In the genomic region with DNA sequence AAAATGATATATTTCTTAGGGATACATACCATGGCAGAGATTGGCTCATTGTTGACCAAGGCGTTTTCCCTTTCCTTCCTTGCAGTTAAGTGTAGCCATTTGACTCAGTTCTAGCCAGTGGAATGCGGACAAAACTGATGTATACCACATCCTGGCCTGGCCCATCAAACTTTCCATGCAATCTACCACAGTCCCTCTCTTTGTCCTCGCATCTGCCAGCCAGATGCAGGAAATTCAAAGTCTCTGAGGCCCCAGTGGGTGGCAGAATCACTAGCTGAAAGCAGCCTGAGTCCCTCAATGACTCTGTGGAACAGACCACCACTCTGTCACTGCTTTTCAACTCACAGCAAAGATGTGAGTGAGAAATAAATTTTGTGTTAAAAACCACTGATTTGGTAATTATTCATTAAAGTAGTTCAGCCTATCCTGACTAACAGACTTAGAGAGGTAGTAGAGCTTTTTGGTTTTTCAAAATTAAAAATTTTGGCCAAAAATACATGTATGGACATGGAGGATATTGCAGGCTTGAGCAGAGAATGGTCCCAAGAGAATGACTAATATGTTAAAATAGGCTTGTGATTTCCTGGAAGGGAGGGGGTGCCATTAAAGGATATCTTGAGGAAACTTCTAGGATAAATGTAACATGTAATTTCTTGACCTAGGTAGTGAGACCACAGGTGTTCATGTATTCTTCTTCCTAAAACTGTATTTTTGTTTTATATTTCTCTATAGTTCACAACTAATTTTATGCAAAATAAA, we compare ENCODE assay signal across 9 cellular contexts. TPM values are rescaled to one million over a fixed set of nuclear protein-coding genes. Genes with fewer than 3 reads are reported as not detected.
DNase-seq lines count a peak whose midpoint lies in the region; ATAC-seq, FAIRE-seq and TF ChIP-seq lines count a peak whose summit lies in the region.
"Had no signal": no experiment of that assay in that cellular context is flagged by ENCODE, and none has a peak within 500 bp of the region (broad histone marks: within the 10 kb centered on the region; RNA-seq: fewer than 3 reads in every experiment).

No MANE protein-coding gene starts in this region.

- DNase-seq in activated T-cell treated with anti-CD3 and anti-CD28 coated beads, Interleukin-2, amount 50 U/mL, for 72 hours, result peak; percentile 47 to 61
- DNase-seq in naive B cell (no peak), small intestine (no peak), NCI-H2081 (lab: John Stamatoyannopoulos, UW) (no peak), stomach (no peak)

- no peak for TF ChIP-seq POLR2A in stomach (IDR thresholded peaks at IDR 0.05)

- H3K4me1 Mint-ChIP-seq in activated T-cell treated with anti-CD3 and anti-CD28 coated beads, Interleukin-2, amount 50 U/mL, for 72 hours (ENCODE audit: low read depth), result peaks cover 41% of the 10 kb centered on the region
- peaks cover 5 to 27% (median 21%) of the 10 kb centered on the region in 3 donors for H3K4me1 Mint-ChIP-seq in naive B cell

- H3K4me3 ChIP-seq in small intestine (ENCODE audit: low read depth in 1 of 2, low read length in 2 of 2), result no peak overlapping the region
- H3K4me3 ChIP-seq in stomach, result no peak overlapping the region
- H3K4me3 ChIP-seq: thoracic aorta had no signal

- H3K36me3 Mint-ChIP-seq in activated T-cell treated with anti-CD3 and anti-CD28 coated beads, Interleukin-2, amount 50 U/mL, for 72 hours (ENCODE audit: insufficient read depth in 2 of 2), result peaks cover 0 to 6% of the 10 kb centered on the region in 2 donors
- peaks cover 0 to 11% of the 10 kb centered on the region in 2 donors for H3K36me3 Mint-ChIP-seq in naive B cell

- peak overlapping the region; percentile 61 to 86 for H3K4me3 Mint-ChIP-seq in activated T-cell treated with anti-CD3 and anti-CD28 coated beads, Interleukin-2, amount 50 U/mL, for 72 hours
- H3K4me3 Mint-ChIP-seq in naive B cell, result no peak overlapping the region

- peak overlapping the region in 1 of 2 donors; percentile 14 for H3K27ac ChIP-seq in small intestine (ENCODE audit: low read depth in 1 of 2, low read length in 1 of 2)
- H3K27ac ChIP-seq in stomach, result peak overlapping the region in 1 of 5 donors; percentile 32
- H3K27ac ChIP-seq: thoracic aorta had no signal

- peaks cover 3 to 7% of the 10 kb centered on the region in 2 donors for H3K36me3 ChIP-seq in small intestine (ENCODE audit: control insufficient read depth in 2 of 2, insufficient read depth in 2 of 2, low read length in 2 of 2)
- H3K36me3 ChIP-seq in stomach, result peaks cover 5 to 21% (median 17%) of the 10 kb centered on the region in 4 donors
- H3K36me3 ChIP-seq: thoracic aorta had no signal

- no peaks in the 10 kb centered on the region for H3K27me3 ChIP-seq in small intestine (ENCODE audit: control insufficient read depth in 2 of 2, insufficient read depth in 2 of 2, low read length in 2 of 2)
- H3K27me3 ChIP-seq in stomach, result no peaks in the 10 kb centered on the region

- intact Hi-C loops in stomach (cut with DNase I; ENCODE audit: low total_unique reads), result no loop called here

- no peaks in the 10 kb centered on the region for H3K9me3 Mint-ChIP-seq in activated T-cell treated with anti-CD3 and anti-CD28 coated beads, Interleukin-2, amount 50 U/mL, for 72 hours
- H3K9me3 Mint-ChIP-seq in naive B cell, result no peaks in the 10 kb centered on the region

- H3K4me1 ChIP-seq in small intestine (ENCODE audit: control insufficient read depth in 2 of 2, insufficient read depth in 1 of 2, low read depth in 1 of 2, low read length in 1 of 2) (peaks cover 3 to 4% of the 10 kb centered on the region in 2 donors), stomach (peaks cover 0 to 14% (median 6%) of the 10 kb centered on the region in 4 donors)

- no peaks in the 10 kb centered on the region for H3K27me3 Mint-ChIP-seq in activated T-cell treated with anti-CD3 and anti-CD28 coated beads, Interleukin-2, amount 50 U/mL, for 72 hours (ENCODE audit: low read depth)
- H3K27me3 Mint-ChIP-seq in naive B cell, result no peaks in the 10 kb centered on the region

- FAIRE-seq in small intestine (lab: Jason Lieb, UNC), result no peak

- 62 to 82% (median 62%) methylated on average over 3 of the region's 3 CpGs for WGBS in small intestine, 3 donors
- 65 to 71% (median 68%) methylated on average over 3 of the region's 3 CpGs for WGBS in stomach, 5 donors

- H3K27ac Mint-ChIP-seq in activated T-cell treated with anti-CD3 and anti-CD28 coated beads, Interleukin-2, amount 50 U/mL, for 72 hours, result peak overlapping the region; percentile 93
- H3K27ac Mint-ChIP-seq in naive B cell, result peak overlapping the region in 5 of 6 donors; percentile 24 to 53 (median 38)

- H3K9me3 ChIP-seq in small intestine (ENCODE audit: control insufficient read depth, low read depth) (no peaks in the 10 kb centered on the region), stomach (no peaks in the 10 kb centered on the region)
- H3K9me3 ChIP-seq: thoracic aorta had no signal

- ATAC-seq in GM18502 (IDR thresholded peaks at IDR 0.05; ENCODE audit: poor library complexity, unreplicated experiment) (peak; percentile 55), HG02852 (IDR thresholded peaks at IDR 0.05; ENCODE audit: unreplicated experiment) (peak; percentile 39), naive B cell (ENCODE audit: low read depth in 2 of 2) (no peak), HG02884 (IDR thresholded peaks at IDR 0.05; ENCODE audit: unreplicated experiment) (no peak)
- ATAC-seq in activated T-cell treated with anti-CD3 and anti-CD28 coated beads, Interleukin-2, amount 50 U/mL, for 72 hours (replicated peaks in 1 of 2), result peak; percentile 78 to 79

- TF ChIP-seq CTCF in stomach (IDR thresholded peaks at IDR 0.05), result no peak

- no peak for TF ChIP-seq EP300 in stomach (IDR thresholded peaks at IDR 0.05)

RNA-seq across cellular contexts. Expression of gene LRRFIP2, which starts 10.9 kb away (rescaled TPM):
- total RNA-seq in activated T-cell treated with anti-CD3 and anti-CD28 coated beads, Interleukin-2, amount 50 U/mL, for 72 hours, result 10 to 100 TPM; 28.3 to 36.1 TPM
- polyA plus RNA-seq in naive B cell (ENCODE audit: low read depth in 6 of 6) (10 to 100 TPM in 5 of 6 donors, 1 to 10 TPM in 1; 7.6 to 20.6 (median 15.5) TPM), small intestine (10 to 100 TPM; 36.3 to 87.2 (median 51.1) TPM), stomach (10 to 100 TPM; 25.9 to 33.5 (median 30.6) TPM)
- 100 to 1,000 TPM in 2 of 5 donors, 10 to 100 TPM in 3; 32.1 to 131 (median 50.1) TPM for total RNA-seq in stomach

Comparison
In these comparisons a context has a peak if more than half of its experiments do, and no peak if none do; other contexts are left out.
1. ATAC-seq: peak in GM18502 (single experiment), HG02852 (single experiment) and activated T-cell treated with anti-CD3 and anti-CD28 coated beads, Interleukin-2, amount 50 U/mL, for 72 hours (2 of 2); none in naive B cell (0 of 2) and HG02884 (single experiment).
2. DNase-seq: peak in activated T-cell treated with anti-CD3 and anti-CD28 coated beads, Interleukin-2, amount 50 U/mL, for 72 hours (2 of 2); none in naive B cell (single experiment), small intestine (single experiment), NCI-H2081 (0 of 2) and stomach (single experiment).
3. H3K4me3 Mint-ChIP-seq: peak in activated T-cell treated with anti-CD3 and anti-CD28 coated beads, Interleukin-2, amount 50 U/mL, for 72 hours (2 of 2); none in naive B cell (0 of 8).